ENCODE assay signal across 13 cellular contexts in the genomic region with DNA sequence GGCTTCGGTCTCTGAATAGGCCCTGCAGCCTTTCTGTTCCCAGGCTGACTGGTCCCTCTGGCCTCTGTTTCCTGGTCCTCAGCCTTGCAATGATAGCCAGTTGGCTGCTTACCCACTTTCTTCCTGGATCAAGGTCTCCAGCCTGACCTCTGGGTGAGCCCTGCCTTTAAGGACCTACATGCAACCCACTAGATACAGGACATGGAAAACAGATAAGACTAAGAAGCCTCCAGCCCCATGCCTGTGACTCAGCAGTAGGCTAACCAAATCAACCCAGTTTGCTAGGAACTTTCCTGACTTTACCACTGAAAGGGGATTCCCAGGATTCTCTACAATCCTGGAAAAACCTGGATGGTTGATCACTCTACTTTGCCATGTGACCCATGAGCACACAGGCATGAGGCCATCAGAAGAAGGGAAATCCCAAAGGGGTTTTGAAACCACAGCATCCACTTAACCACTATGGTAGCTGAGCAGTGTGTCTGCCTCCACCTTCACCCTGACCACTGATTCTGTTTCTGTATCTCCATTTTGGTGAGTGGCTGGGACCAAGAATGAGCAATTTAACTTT.
DNase-seq lines count a peak whose midpoint lies in the region; ATAC-seq and TF ChIP-seq lines count a peak whose summit lies in the region.
"Had no signal": no experiment of that assay in that cellular context is flagged by ENCODE, and none has a peak within 500 bp of the region (broad histone marks: within the 10 kb centered on the region; RNA-seq: fewer than 3 reads in every experiment).

No MANE protein-coding gene starts in this region.

- no peaks in the 10 kb centered on the region for H3K9me3 ChIP-seq in lower lobe of right lung
- H3K9me3 ChIP-seq in CD4-positive, alpha-beta T cell (ENCODE audit: control insufficient read depth, low read length): no peaks in the 10 kb centered on the region

- no peak overlapping the region for H3K4me3 ChIP-seq in lower lobe of right lung

- ATAC-seq in HG02763 (IDR thresholded peaks at IDR 0.05; ENCODE audit: unreplicated experiment) (peak; percentile 48), lower lobe of right lung (peak; percentile 14 to 32)
- no peak for ATAC-seq in CD4-positive, alpha-beta T cell (ENCODE audit: poor library complexity)
- ATAC-seq: HCT116 had no signal

- no peaks in the 10 kb centered on the region for H3K27me3 ChIP-seq in lower lobe of right lung (ENCODE audit: low read depth)
- H3K27me3 ChIP-seq in CD4-positive, alpha-beta T cell (ENCODE audit: control insufficient read depth, insufficient read depth, low read length): no peaks in the 10 kb centered on the region

- no peaks in the 10 kb centered on the region for H3K36me3 ChIP-seq in lower lobe of right lung

- POLR2A ChIA-PET in CD4-positive, alpha-beta T cell (lab: Charles Lee): no interaction called here

- no peaks in the 10 kb centered on the region for H3K36me3 Mint-ChIP-seq in CD4-positive, alpha-beta T cell (ENCODE audit: low read depth)

- CTCF ChIA-PET in CD4-positive, alpha-beta T cell (lab: Charles Lee): no interaction called here

- peaks cover 5% of the 10 kb centered on the region for H3K4me1 Mint-ChIP-seq in CD4-positive, alpha-beta T cell (ENCODE audit: low read depth)

- DNase-seq in EH (ENCODE audit: low read depth): peak; percentile 56
- DNase-seq in amniotic epithelial cell (ENCODE audit: low read depth): peak; percentile 92
- DNase-seq in lower lobe of right lung: no peak
- no peak for DNase-seq in NCI-H187 (lab: John Stamatoyannopoulos, UW)
- no peak for DNase-seq in CD4-positive, alpha-beta T cell
- no peak for DNase-seq in NCI-H526 (lab: John Stamatoyannopoulos, UW)
- no peak for DNase-seq in SIG-M5 (lab: John Stamatoyannopoulos, UW)
- DNase-seq: naive B cell, NCI-H1436, T-helper 9 cell had no signal

- peaks cover 7% of the 10 kb centered on the region for H3K4me1 ChIP-seq in lower lobe of right lung

- no peaks in the 10 kb centered on the region for H3K27me3 Mint-ChIP-seq in CD4-positive, alpha-beta T cell
- H3K27me3 Mint-ChIP-seq: dendritic cell treated with granulocyte-macrophage colony-stimulating factor and Interleukin-4, amounts not matched to agents 40 ng/mL and 50 ng/mL, for 4 days; naive B cell had no signal

- H3K27ac ChIP-seq in lower lobe of right lung: no peak overlapping the region
- no peak overlapping the region for H3K27ac ChIP-seq in CD4-positive, alpha-beta T cell (ENCODE audit: low read depth, low read length)

- no peak overlapping the region for H3K4me3 Mint-ChIP-seq in CD4-positive, alpha-beta T cell
- H3K4me3 Mint-ChIP-seq: dendritic cell treated with granulocyte-macrophage colony-stimulating factor and Interleukin-4, amounts not matched to agents 40 ng/mL and 50 ng/mL, for 4 days; naive B cell had no signal

- H3K9me3 Mint-ChIP-seq in CD4-positive, alpha-beta T cell: no peaks in the 10 kb centered on the region
- H3K9me3 Mint-ChIP-seq: dendritic cell treated with granulocyte-macrophage colony-stimulating factor and Interleukin-4, amounts not matched to agents 40 ng/mL and 50 ng/mL, for 4 days; naive B cell had no signal

- TF ChIP-seq CTCF in lower lobe of right lung (IDR thresholded peaks at IDR 0.05): no peak
- TF ChIP-seq CTCF in CD4-positive, alpha-beta T cell (IDR thresholded peaks at IDR 0.05): no peak

- no peak overlapping the region for H3K27ac Mint-ChIP-seq in CD4-positive, alpha-beta T cell
- H3K27ac Mint-ChIP-seq: dendritic cell treated with granulocyte-macrophage colony-stimulating factor and Interleukin-4, amounts not matched to agents 40 ng/mL and 50 ng/mL, for 4 days had no signal

- intact Hi-C loops in lower lobe of right lung (cut with DNase I): no loop called here
- intact Hi-C loops in CD4-positive, alpha-beta T cell (cut with DNase I, micrococcal nuclease): loop anchor here in 1 of 2 experiments (10.0 kb wide), 1 partner anchor 183 kb away; no protein-coding TSS in a partner anchor

Comparison
In these comparisons a context has a peak if more than half of its experiments do, and no peak if none do; other contexts are left out.
1. DNase-seq: peak in EH (single experiment) and amniotic epithelial cell (single experiment); none in lower lobe of right lung (single experiment), NCI-H187 (0 of 2), CD4-positive, alpha-beta T cell (0 of 10), NCI-H526 (0 of 2) and SIG-M5 (single experiment).